ENCODE assay signal across 7 cellular contexts in genomic region chr21:42967616-42968015, GRCh38. TPM values are rescaled to one million over a fixed set of nuclear protein-coding genes. Genes with fewer than 3 reads are reported as not detected.
"Had no signal": no experiment of that assay in that cellular context is flagged by ENCODE, and none has a peak within 500 bp of the region (broad histone marks: within the 10 kb centered on the region; RNA-seq: fewer than 3 reads in every experiment).

No MANE protein-coding gene starts in this region.

RNA-seq across cellular contexts. Expression of gene ERVH48-1, which starts 42.2 kb away (rescaled TPM):
- total RNA-seq: activated CD8-positive, alpha-beta memory T cell treated with anti-CD3 and anti-CD28 coated beads for 36 hours; activated T-cell treated with anti-CD3 and anti-CD28 coated beads, Interleukin-2, amount 50 U/mL, for 4 hours; adrenal gland; aorta; breast epithelium; cardiac septum; T-helper 17 cell had no signal
- polyA plus RNA-seq: adrenal gland, aorta had no signal
